Comparison of ENCODE assay signal across 1 cellular context in the genomic region with DNA sequence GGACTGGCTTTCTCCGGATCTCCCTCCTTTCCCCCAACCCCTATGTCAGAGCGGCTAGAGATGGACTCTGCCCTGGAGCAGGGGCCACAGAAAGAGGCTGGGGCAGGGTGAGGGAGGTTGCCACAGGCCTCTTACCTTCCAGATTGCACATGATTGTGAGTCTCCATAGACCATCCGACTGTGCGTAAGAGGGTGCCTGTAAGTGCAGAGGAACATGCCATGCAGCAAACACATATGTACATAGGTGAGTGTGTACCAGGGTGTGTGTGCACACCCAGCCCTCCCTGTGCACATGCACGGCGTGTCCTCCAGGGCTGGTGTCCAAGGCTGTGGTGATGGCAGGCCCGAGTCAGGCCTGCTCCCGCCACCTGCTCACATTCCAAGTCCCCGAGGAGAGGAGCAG.
A peak's percentile ranks its signal among the peaks of the same experiment; 100 is the strongest.
TF ChIP-seq lines count a peak whose summit lies in the region.

No MANE protein-coding gene starts in this region.

TF ChIP-seq in HepG2, 621 proteins besides CTCF, POLR2A, EP300 and RAD21 (continued from another document and continues in another):
- TF ChIP-seq ASH2L (IDR thresholded peaks at IDR 0.05; ENCODE audit: insufficient read length, low read depth, low read length) (peak; percentile 53), PLRG1 (conservative IDR thresholded peaks at IDR 0.05) (no peak), ZNF720 (CRISPR knock-in tag; IDR thresholded peaks at IDR 0.05) (no peak), ZNF232 (CRISPR knock-in tag; IDR thresholded peaks at IDR 0.05; ENCODE audit: borderline replicate concordance) (no peak), ZNF235 (CRISPR knock-in tag; IDR thresholded peaks at IDR 0.05; ENCODE audit: borderline replicate concordance) (no peak), ZNF550 (CRISPR knock-in tag; IDR thresholded peaks at IDR 0.05; ENCODE audit: borderline replicate concordance) (no peak), ZFX (CRISPR knock-in tag; IDR thresholded peaks at IDR 0.05; ENCODE audit: low read depth) (peak; percentile 95), CREM (IDR thresholded peaks at IDR 0.05) (no peak), CREM (CRISPR knock-in tag; IDR thresholded peaks at IDR 0.05) (no peak), SIX1 (CRISPR knock-in tag; IDR thresholded peaks at IDR 0.05; ENCODE audit: borderline replicate concordance) (no peak), MYNN (CRISPR knock-in tag; IDR thresholded peaks at IDR 0.05; ENCODE audit: low read depth) (no peak), HNF4G (IDR thresholded peaks at IDR 0.05; ENCODE audit: borderline replicate concordance, low read depth, low read length) (peak; percentile 84), HNF4G (CRISPR knock-in tag; IDR thresholded peaks at IDR 0.05; ENCODE audit: borderline replicate concordance, low read depth) (peak; percentile 95; the same call in 1 of the 2 replicates), BRD4 (CRISPR knock-in tag; IDR thresholded peaks at IDR 0.05) (peak; percentile 62; the same call in 1 of the 2 replicates), ZNF558 (CRISPR knock-in tag; IDR thresholded peaks at IDR 0.05; ENCODE audit: borderline replicate concordance) (no peak), DMAP1 (CRISPR knock-in tag; IDR thresholded peaks at IDR 0.05) (peak; percentile 52; the same call in 1 of the 2 replicates), ZNF605 (CRISPR knock-in tag; IDR thresholded peaks at IDR 0.05) (no peak), GATA4 (IDR thresholded peaks at IDR 0.05; ENCODE audit: borderline replicate concordance, low read depth) (no peak), ZNF724P (CRISPR knock-in tag; IDR thresholded peaks at IDR 0.05; ENCODE audit: borderline replicate concordance) (no peak), ZNF230 (CRISPR knock-in tag; IDR thresholded peaks at IDR 0.05) (peak; percentile 32; the same call in 1 of the 2 replicates), BCL6 (CRISPR knock-in tag; IDR thresholded peaks at IDR 0.05) (peak; percentile 34; the same call in 1 of the 2 replicates), ARHGAP35 (CRISPR knock-in tag; IDR thresholded peaks at IDR 0.05; ENCODE audit: borderline replicate concordance) (peak; percentile 56; the same call in 1 of the 2 replicates), ADNP (CRISPR knock-in tag; IDR thresholded peaks at IDR 0.05) (no peak), REXO4 (CRISPR knock-in tag; IDR thresholded peaks at IDR 0.05; ENCODE audit: borderline replicate concordance) (no peak), CEBPB (IDR thresholded peaks at IDR 0.05; ENCODE audit: borderline replicate concordance, low read depth, low read length) (peak; percentile 52), ZNF34 (CRISPR knock-in tag; IDR thresholded peaks at IDR 0.05; ENCODE audit: borderline replicate concordance) (no peak), KDM6A (CRISPR knock-in tag; IDR thresholded peaks at IDR 0.05; ENCODE audit: low read depth) (peak; percentile 76; the same call in 1 of the 2 replicates), NR3C1 (CRISPR knock-in tag; IDR thresholded peaks at IDR 0.05) (no peak), TCF12 (IDR thresholded peaks at IDR 0.05) (no peak), TCF12 (CRISPR knock-in tag; IDR thresholded peaks at IDR 0.05) (no peak), NFKB2 (CRISPR knock-in tag; IDR thresholded peaks at IDR 0.05; ENCODE audit: borderline replicate concordance) (no peak; the same call in 1 of the 2 replicates), NPAS2 (CRISPR knock-in tag; IDR thresholded peaks at IDR 0.05; ENCODE audit: borderline replicate concordance) (no peak), PHF5A (CRISPR knock-in tag; IDR thresholded peaks at IDR 0.05; ENCODE audit: low read depth, unreplicated experiment) (no peak), YY1 (IDR thresholded peaks at IDR 0.05; ENCODE audit: insufficient read depth, insufficient replicate concordance, low read depth, low read length) (no peak), FOXP1 (IDR thresholded peaks at IDR 0.05) (no peak), FOXP1 (CRISPR knock-in tag; IDR thresholded peaks at IDR 0.05) (no peak), ZNF564 (CRISPR knock-in tag; IDR thresholded peaks at IDR 0.05) (0 out of 2 replicates have a peak, but pooled peaks have one; percentile 2), YEATS2 (CRISPR knock-in tag; IDR thresholded peaks at IDR 0.05; ENCODE audit: borderline replicate concordance) (peak; percentile 42; the same call in 1 of the 2 replicates)
- TF ChIP-seq, protein P1, sequence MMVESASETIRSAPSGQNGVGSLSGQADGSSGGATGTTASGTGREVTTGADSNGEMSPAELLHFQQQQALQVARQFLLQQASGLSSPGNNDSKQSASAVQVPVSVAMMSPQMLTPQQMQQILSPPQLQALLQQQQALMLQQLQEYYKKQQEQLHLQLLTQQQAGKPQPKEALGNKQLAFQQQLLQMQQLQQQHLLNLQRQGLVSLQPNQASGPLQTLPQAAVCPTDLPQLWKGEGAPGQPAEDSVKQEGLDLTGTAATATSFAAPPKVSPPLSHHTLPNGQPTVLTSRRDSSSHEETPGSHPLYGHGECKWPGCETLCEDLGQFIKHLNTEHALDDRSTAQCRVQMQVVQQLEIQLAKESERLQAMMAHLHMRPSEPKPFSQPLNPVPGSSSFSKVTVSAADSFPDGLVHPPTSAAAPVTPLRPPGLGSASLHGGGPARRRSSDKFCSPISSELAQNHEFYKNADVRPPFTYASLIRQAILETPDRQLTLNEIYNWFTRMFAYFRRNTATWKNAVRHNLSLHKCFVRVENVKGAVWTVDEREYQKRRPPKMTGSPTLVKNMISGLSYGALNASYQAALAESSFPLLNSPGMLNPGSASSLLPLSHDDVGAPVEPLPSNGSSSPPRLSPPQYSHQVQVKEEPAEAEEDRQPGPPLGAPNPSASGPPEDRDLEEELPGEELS (CRISPR knock-in tag; IDR thresholded peaks at IDR 0.05), result 0 out of 2 replicates have a peak, but pooled peaks have one; percentile 30
- TF ChIP-seq, protein P2, sequence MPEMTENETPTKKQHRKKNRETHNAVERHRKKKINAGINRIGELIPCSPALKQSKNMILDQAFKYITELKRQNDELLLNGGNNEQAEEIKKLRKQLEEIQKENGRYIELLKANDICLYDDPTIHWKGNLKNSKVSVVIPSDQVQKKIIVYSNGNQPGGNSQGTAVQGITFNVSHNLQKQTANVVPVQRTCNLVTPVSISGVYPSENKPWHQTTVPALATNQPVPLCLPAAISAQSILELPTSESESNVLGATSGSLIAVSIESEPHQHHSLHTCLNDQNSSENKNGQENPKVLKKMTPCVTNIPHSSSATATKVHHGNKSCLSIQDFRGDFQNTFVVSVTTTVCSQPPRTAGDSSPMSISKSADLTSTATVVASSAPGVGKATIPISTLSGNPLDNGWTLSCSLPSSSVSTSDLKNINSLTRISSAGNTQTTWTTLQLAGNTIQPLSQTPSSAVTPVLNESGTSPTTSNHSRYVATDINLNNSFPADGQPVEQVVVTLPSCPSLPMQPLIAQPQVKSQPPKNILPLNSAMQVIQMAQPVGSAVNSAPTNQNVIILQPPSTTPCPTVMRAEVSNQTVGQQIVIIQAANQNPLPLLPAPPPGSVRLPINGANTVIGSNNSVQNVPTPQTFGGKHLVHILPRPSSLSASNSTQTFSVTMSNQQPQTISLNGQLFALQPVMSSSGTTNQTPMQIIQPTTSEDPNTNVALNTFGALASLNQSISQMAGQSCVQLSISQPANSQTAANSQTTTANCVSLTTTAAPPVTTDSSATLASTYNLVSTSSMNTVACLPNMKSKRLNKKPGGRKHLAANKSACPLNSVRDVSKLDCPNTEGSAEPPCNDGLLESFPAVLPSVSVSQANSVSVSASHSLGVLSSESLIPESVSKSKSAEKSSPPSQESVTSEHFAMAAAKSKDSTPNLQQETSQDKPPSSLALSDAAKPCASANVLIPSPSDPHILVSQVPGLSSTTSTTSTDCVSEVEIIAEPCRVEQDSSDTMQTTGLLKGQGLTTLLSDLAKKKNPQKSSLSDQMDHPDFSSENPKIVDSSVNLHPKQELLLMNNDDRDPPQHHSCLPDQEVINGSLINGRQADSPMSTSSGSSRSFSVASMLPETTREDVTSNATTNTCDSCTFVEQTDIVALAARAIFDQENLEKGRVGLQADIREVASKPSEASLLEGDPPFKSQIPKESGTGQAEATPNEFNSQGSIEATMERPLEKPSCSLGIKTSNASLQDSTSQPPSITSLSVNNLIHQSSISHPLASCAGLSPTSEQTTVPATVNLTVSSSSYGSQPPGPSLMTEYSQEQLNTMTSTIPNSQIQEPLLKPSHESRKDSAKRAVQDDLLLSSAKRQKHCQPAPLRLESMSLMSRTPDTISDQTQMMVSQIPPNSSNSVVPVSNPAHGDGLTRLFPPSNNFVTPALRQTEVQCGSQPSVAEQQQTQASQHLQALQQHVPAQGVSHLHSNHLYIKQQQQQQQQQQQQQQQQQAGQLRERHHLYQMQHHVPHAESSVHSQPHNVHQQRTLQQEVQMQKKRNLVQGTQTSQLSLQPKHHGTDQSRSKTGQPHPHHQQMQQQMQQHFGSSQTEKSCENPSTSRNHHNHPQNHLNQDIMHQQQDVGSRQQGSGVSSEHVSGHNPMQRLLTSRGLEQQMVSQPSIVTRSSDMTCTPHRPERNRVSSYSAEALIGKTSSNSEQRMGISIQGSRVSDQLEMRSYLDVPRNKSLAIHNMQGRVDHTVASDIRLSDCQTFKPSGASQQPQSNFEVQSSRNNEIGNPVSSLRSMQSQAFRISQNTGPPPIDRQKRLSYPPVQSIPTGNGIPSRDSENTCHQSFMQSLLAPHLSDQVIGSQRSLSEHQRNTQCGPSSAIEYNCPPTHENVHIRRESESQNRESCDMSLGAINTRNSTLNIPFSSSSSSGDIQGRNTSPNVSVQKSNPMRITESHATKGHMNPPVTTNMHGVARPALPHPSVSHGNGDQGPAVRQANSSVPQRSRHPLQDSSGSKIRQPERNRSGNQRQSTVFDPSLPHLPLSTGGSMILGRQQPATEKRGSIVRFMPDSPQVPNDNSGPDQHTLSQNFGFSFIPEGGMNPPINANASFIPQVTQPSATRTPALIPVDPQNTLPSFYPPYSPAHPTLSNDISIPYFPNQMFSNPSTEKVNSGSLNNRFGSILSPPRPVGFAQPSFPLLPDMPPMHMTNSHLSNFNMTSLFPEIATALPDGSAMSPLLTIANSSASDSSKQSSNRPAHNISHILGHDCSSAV (CRISPR knock-in tag; IDR thresholded peaks at IDR 0.05; ENCODE audit: borderline replicate concordance), result no peak
- TF ChIP-seq, protein P3, sequence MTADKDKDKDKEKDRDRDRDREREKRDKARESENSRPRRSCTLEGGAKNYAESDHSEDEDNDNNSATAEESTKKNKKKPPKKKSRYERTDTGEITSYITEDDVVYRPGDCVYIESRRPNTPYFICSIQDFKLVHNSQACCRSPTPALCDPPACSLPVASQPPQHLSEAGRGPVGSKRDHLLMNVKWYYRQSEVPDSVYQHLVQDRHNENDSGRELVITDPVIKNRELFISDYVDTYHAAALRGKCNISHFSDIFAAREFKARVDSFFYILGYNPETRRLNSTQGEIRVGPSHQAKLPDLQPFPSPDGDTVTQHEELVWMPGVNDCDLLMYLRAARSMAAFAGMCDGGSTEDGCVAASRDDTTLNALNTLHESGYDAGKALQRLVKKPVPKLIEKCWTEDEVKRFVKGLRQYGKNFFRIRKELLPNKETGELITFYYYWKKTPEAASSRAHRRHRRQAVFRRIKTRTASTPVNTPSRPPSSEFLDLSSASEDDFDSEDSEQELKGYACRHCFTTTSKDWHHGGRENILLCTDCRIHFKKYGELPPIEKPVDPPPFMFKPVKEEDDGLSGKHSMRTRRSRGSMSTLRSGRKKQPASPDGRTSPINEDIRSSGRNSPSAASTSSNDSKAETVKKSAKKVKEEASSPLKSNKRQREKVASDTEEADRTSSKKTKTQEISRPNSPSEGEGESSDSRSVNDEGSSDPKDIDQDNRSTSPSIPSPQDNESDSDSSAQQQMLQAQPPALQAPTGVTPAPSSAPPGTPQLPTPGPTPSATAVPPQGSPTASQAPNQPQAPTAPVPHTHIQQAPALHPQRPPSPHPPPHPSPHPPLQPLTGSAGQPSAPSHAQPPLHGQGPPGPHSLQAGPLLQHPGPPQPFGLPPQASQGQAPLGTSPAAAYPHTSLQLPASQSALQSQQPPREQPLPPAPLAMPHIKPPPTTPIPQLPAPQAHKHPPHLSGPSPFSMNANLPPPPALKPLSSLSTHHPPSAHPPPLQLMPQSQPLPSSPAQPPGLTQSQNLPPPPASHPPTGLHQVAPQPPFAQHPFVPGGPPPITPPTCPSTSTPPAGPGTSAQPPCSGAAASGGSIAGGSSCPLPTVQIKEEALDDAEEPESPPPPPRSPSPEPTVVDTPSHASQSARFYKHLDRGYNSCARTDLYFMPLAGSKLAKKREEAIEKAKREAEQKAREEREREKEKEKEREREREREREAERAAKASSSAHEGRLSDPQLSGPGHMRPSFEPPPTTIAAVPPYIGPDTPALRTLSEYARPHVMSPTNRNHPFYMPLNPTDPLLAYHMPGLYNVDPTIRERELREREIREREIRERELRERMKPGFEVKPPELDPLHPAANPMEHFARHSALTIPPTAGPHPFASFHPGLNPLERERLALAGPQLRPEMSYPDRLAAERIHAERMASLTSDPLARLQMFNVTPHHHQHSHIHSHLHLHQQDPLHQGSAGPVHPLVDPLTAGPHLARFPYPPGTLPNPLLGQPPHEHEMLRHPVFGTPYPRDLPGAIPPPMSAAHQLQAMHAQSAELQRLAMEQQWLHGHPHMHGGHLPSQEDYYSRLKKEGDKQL (CRISPR knock-in tag; IDR thresholded peaks at IDR 0.05; ENCODE audit: low read depth), result no peak
- TF ChIP-seq, protein P4, sequence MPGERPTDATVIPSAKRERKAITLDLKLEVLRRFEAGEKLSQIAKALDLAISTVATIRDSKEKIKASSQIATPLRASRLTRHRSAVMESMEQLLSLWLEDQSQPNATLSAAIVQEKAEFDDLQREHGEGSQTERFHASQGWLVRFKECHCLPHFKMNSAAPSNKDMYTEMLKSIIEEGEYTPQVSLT (CRISPR knock-in tag; IDR thresholded peaks at IDR 0.05; ENCODE audit: borderline replicate concordance, low read depth), result no peak
- TF ChIP-seq, protein P5, sequence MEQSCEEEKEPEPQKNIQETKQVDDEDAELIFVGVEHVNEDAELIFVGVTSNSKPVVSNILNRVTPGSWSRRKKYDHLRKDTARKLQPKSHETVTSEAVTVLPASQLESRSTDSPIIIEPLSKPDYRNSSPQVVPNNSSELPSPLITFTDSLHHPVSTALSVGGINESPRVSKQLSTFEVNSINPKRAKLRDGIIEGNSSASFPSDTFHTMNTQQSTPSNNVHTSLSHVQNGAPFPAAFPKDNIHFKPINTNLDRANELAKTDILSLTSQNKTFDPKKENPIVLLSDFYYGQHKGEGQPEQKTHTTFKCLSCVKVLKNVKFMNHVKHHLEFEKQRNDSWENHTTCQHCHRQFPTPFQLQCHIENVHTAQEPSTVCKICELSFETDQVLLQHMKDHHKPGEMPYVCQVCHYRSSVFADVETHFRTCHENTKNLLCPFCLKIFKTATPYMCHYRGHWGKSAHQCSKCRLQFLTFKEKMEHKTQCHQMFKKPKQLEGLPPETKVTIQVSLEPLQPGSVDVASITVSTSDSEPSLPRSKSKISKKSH (CRISPR knock-in tag; IDR thresholded peaks at IDR 0.05; ENCODE audit: borderline replicate concordance), result no peak
- TF ChIP-seq, protein P6, sequence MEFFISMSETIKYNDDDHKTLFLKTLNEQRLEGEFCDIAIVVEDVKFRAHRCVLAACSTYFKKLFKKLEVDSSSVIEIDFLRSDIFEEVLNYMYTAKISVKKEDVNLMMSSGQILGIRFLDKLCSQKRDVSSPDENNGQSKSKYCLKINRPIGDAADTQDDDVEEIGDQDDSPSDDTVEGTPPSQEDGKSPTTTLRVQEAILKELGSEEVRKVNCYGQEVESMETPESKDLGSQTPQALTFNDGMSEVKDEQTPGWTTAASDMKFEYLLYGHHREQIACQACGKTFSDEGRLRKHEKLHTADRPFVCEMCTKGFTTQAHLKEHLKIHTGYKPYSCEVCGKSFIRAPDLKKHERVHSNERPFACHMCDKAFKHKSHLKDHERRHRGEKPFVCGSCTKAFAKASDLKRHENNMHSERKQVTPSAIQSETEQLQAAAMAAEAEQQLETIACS (CRISPR knock-in tag; IDR thresholded peaks at IDR 0.05), result no peak
- TF ChIP-seq, protein P7, sequence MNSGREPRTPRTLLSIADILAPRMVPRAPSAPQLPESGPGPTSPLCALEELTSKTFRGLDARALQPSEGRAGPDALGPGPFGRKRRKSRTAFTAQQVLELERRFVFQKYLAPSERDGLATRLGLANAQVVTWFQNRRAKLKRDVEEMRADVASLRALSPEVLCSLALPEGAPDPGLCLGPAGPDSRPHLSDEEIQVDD (CRISPR knock-in tag; IDR thresholded peaks at IDR 0.05; ENCODE audit: borderline replicate concordance), result no peak
